Comparison of ENCODE assay signal across 8 cellular contexts in genomic region chr16:27972500-27972899, GRCh38.
DNase-seq lines count a peak whose midpoint lies in the region; ATAC-seq, FAIRE-seq and TF ChIP-seq lines count a peak whose summit lies in the region.

No MANE protein-coding gene starts in this region.

- H3K4me2 ChIP-seq in astrocyte (ENCODE audit: low read length): no peak overlapping the region

- peaks cover 2% of the 10 kb centered on the region for H3K9me3 Mint-ChIP-seq in astrocyte (ENCODE audit: unreplicated experiment)

- no peak overlapping the region for H3K4me3 Mint-ChIP-seq in astrocyte (ENCODE audit: unreplicated experiment)

- no peak overlapping the region for H3K9ac ChIP-seq in astrocyte (ENCODE audit: low read length)

- no peak overlapping the region for H3K4me3 ChIP-seq in astrocyte (ENCODE audit: insufficient read depth, low read depth, low read length)

- H3K36me3 Mint-ChIP-seq in astrocyte (ENCODE audit: low read depth, unreplicated experiment): no peaks in the 10 kb centered on the region

- ATAC-seq in HG03095 (IDR thresholded peaks at IDR 0.05; ENCODE audit: unreplicated experiment) (no peak), GM19328 (IDR thresholded peaks at IDR 0.05; ENCODE audit: unreplicated experiment) (no peak)

- H3K27ac ChIP-seq in astrocyte (ENCODE audit: low read depth, low read length): no peak overlapping the region

- H3K4me1 Mint-ChIP-seq in astrocyte (ENCODE audit: low read depth, unreplicated experiment): no peaks in the 10 kb centered on the region

- no peaks in the 10 kb centered on the region for H3K9me3 ChIP-seq in astrocyte (ENCODE audit: insufficient read depth, low read depth, low read length)

- FAIRE-seq in astrocyte (lab: Jason Lieb, UNC): no peak

- peaks cover 37% of the 10 kb centered on the region for H3K27me3 Mint-ChIP-seq in astrocyte (ENCODE audit: low read depth, unreplicated experiment)

- DNase-seq in DMS 273 treated with DMSO at 0.1 percent for 48 hours (lab: John Stamatoyannopoulos, UW): peak; percentile 54
- peak; percentile 19 for DNase-seq in HK-2 (ENCODE audit: unreplicated experiment)
- peak; percentile 76 for DNase-seq in RKO (ENCODE audit: low spot score)
- peak; percentile 8 for DNase-seq in astrocyte (ENCODE audit: low read depth)
- DNase-seq in inferior parietal cortex (ENCODE audit: extremely low spot score): peak; percentile 40
- DNase-seq in stimulated activated CD4-positive, alpha-beta T cell treated with anti-CD3 and anti-CD28 coated beads, TNF-alpha, amount 100 ng/mL, for 48 hours (ENCODE audit: low read depth in 3 of 3): peak; percentile 5 to 17 (median 14)

- H3K27me3 ChIP-seq in astrocyte (ENCODE audit: insufficient read depth, low read length): peaks cover 8% of the 10 kb centered on the region

- no peak overlapping the region for H3K27ac Mint-ChIP-seq in astrocyte (ENCODE audit: unreplicated experiment)

- H3K4me1 ChIP-seq in astrocyte (ENCODE audit: insufficient read depth, low read length): no peaks in the 10 kb centered on the region

- peak; percentile 43 for TF ChIP-seq CTCF in astrocyte (IDR thresholded peaks at IDR 0.05; ENCODE audit: insufficient read depth, low read depth, low read length)

- no peaks in the 10 kb centered on the region for H3K36me3 ChIP-seq in astrocyte (ENCODE audit: insufficient read depth, low read length)

- no peak overlapping the region for H2AFZ ChIP-seq in astrocyte (ENCODE audit: low read depth, low read length)

- H3K79me2 ChIP-seq in astrocyte (ENCODE audit: insufficient read depth, low read length): no peaks in the 10 kb centered on the region

- no peaks in the 10 kb centered on the region for H4K20me1 ChIP-seq in astrocyte (ENCODE audit: insufficient read depth, low read length)

Comparison
In these comparisons a context has a peak if more than half of its experiments do, and no peak if none do; other contexts are left out.
1. DNase-seq: peak in every context shown above with its lines; median percentile 76 in RKO; 54 in DMS 273 treated with DMSO at 0.1 percent for 48 hours; 40 in inferior parietal cortex; 19 in HK-2; 14 in stimulated activated CD4-positive, alpha-beta T cell treated with anti-CD3 and anti-CD28 coated beads, TNF-alpha, amount 100 ng/mL, for 48 hours; 8 in astrocyte.